In the genomic region with DNA sequence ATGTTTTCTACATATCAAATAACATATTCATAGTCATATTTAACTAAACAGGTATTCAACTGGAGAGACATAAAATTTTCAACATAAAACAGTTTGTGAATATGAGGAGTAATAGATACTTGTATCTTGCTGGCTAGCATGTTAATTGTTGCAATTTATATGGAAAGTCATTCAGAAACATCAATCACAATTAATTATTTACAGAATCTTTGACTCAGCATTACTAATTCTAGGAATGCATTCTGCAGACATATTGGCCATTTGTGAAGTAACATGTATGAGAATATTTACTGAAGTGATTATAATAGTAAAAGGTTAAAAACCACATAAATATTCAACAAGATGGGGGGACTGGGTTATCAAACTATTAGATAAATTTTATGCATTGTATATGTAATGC, we compare ENCODE assay signal across 26 cellular contexts.
"Had no signal": no experiment of that assay in that cellular context is flagged by ENCODE, and none has a peak within 500 bp of the region (broad histone marks: within the 10 kb centered on the region; RNA-seq: fewer than 3 reads in every experiment).

No MANE protein-coding gene starts in this region.

- DNase-seq: head of caudate nucleus; hippocampal formation; left ventricle myocardium inferior; mesendoderm; naive B cell; natural killer cell; nephron progenitor cell; occipital lobe; psoas muscle; retina; right cardiac atrium; sigmoid colon; small intestine; stimulated activated CD4-positive, alpha-beta T cell treated with anti-CD3 and anti-CD28 coated beads, Interleukin-1b, Interleukin-23, amount 100 ng/mL, for 48 hours; stimulated activated CD4-positive, alpha-beta T cell treated with anti-CD3 and anti-CD28 coated beads, Interleukin-4, amount 100 ng/mL, for 1 hour; stimulated activated naive B cell treated with anti-CD40 and anti-IgM and Interleukin-4, amounts not matched to agents 10 μg/mL and 1 μg/mL and 100 μg/mL, for 72 hours; stimulated activated naive CD8-positive, alpha-beta T cell treated with anti-CD3 and anti-CD28 coated beads, Interleukin-15, Interleukin-2, amounts not matched to agents 100 U/mL and 50 U/mL, for 24 hours; stomach; testis; thyroid gland; transverse colon; upper lobe of right lung had no signal

- H3K4me1 ChIP-seq: left ventricle myocardium inferior, neural progenitor cell, parathyroid adenoma, psoas muscle, sigmoid colon, stomach, testis, thyroid gland, transverse colon, upper lobe of right lung had no signal

- H3K4me2 ChIP-seq: neural progenitor cell had no signal

- H3K79me2 ChIP-seq: parathyroid adenoma had no signal

- H3K27ac ChIP-seq: left ventricle myocardium inferior, neural progenitor cell, neutrophil, parathyroid adenoma, psoas muscle, sigmoid colon, stomach, testis, thyroid gland, transverse colon, upper lobe of right lung had no signal

- H3K4me3 ChIP-seq: left ventricle myocardium inferior, lung, neural progenitor cell, psoas muscle, sigmoid colon, stomach, testis, thyroid gland, transverse colon, upper lobe of right lung had no signal

- H3K36me3 ChIP-seq: left ventricle myocardium inferior, neural progenitor cell, neutrophil, sigmoid colon, stomach, thyroid gland, transverse colon, upper lobe of right lung had no signal

- H3K27me3 ChIP-seq: neural progenitor cell, neutrophil, sigmoid colon, stomach, testis, thyroid gland, transverse colon, upper lobe of right lung had no signal

- H3K9me3 ChIP-seq: neutrophil, psoas muscle, sigmoid colon, testis, thyroid gland, transverse colon, upper lobe of right lung had no signal

- H2AFZ ChIP-seq: parathyroid adenoma had no signal
